ENCODE assay signal across 8 cellular contexts in genomic region chr7:100335566-100336466, GRCh38. TPM values are rescaled to one million over a fixed set of nuclear protein-coding genes. Genes with fewer than 3 reads are reported as not detected.
DNase-seq lines count a peak whose midpoint lies in the region; ATAC-seq and TF ChIP-seq lines count a peak whose summit lies in the region.
"Not testable (repeated sequence)": the region's sequence is repeated elsewhere in the genome, so short reads cannot be mapped to it uniquely, and the experiment has no call there.

No MANE protein-coding gene starts in this region.

- H4K20me1 ChIP-seq in PC-9 (ENCODE audit: insufficient read depth), result not testable (repeated sequence)

- BruUV-seq in PC-9 (replicated peaks; lab: Mats Ljungman, UMichigan), result not testable (repeated sequence)

- intact Hi-C loops in PC-9 (cut with micrococcal nuclease; ENCODE audit: unreplicated experiment), result loop anchor here (1.0 kb wide), 1 partner anchor 93 kb away; the partner anchor contains the start of gene MEPCE

- peaks cover 48% of the 10 kb centered on the region for H3K79me2 ChIP-seq in PC-9 (ENCODE audit: low read depth)

- DNase-seq in DMS53 (lab: John Stamatoyannopoulos, UW), result peak; percentile 98
- DNase-seq in KBM-7, result peak; percentile 97
- DNase-seq in PC-9, result peak; percentile 88 to 97
- DNase-seq in activated T-cell treated with anti-CD3 and anti-CD28 coated beads, Interleukin-2, amount 50 U/mL, for 4 hours, result peak; percentile 75
- peak; percentile 58 for DNase-seq in stimulated activated CD8-positive, alpha-beta memory T cell treated with anti-CD3 and anti-CD28 coated beads, Interleukin-7, amount 100 ng/mL, for 24 hours (ENCODE audit: low read depth)

- not testable (repeated sequence) for H3K27me3 Mint-ChIP-seq in activated T-cell treated with anti-CD3 and anti-CD28 coated beads, Interleukin-2, amount 50 U/mL, for 4 hours (ENCODE audit: low read depth)

- not testable (repeated sequence) for TF ChIP-seq CTCF in PC-9 (conservative IDR thresholded peaks at IDR 0.05)

- H3K4me3 Mint-ChIP-seq in activated T-cell treated with anti-CD3 and anti-CD28 coated beads, Interleukin-2, amount 50 U/mL, for 4 hours, result peak overlapping the region; percentile 92

- peak overlapping the region; percentile 92 for H3K27ac ChIP-seq in PC-9
- H3K27ac ChIP-seq in muscle layer of duodenum (ENCODE audit: low read length), result peak overlapping the region; percentile 51

- ATAC-seq in GM21717 (IDR thresholded peaks at IDR 0.05; ENCODE audit: unreplicated experiment) (peak; percentile 89), esophagus mucosa (peak; percentile 99)
- peak; percentile 92 to 94 for ATAC-seq in activated T-cell treated with anti-CD3 and anti-CD28 coated beads, Interleukin-2, amount 50 U/mL, for 4 hours

- peaks cover 21% of the 10 kb centered on the region for H3K4me1 Mint-ChIP-seq in activated T-cell treated with anti-CD3 and anti-CD28 coated beads, Interleukin-2, amount 50 U/mL, for 4 hours (ENCODE audit: low read depth)

- not testable (repeated sequence) for H3K9me2 ChIP-seq in PC-9 (ENCODE audit: insufficient read depth)

- H3K27me3 ChIP-seq in PC-9 (ENCODE audit: insufficient read depth, low read depth); muscle layer of duodenum (ENCODE audit: low read depth, low read length): not testable (repeated sequence)

- peak overlapping the region; percentile 83 for H3K4me2 ChIP-seq in PC-9

- not testable (repeated sequence) for H3K9me3 ChIP-seq in PC-9 (ENCODE audit: insufficient read depth, low read depth); muscle layer of duodenum (ENCODE audit: control insufficient read depth in 1 of 2, low read length in 2 of 2)

- peaks cover 27% of the 10 kb centered on the region for H3F3A ChIP-seq in PC-9 (ENCODE audit: insufficient read depth, low read depth)

- H3K9me3 Mint-ChIP-seq in activated T-cell treated with anti-CD3 and anti-CD28 coated beads, Interleukin-2, amount 50 U/mL, for 4 hours, result not testable (repeated sequence)

- H2AFZ ChIP-seq in PC-9, result 0 out of 2 replicates have a peak overlapping the region, but pooled peaks have one; percentile 15

- in situ Hi-C loops in KBM-7 (cut with MboI; ENCODE audit: low pct_unique_long_range_greater_than_20kb, low sequenced_read_pairs), result not testable (repeated sequence)

- POLR2A ChIA-PET in PC-9 (lab: Charles Lee; ENCODE audit: unreplicated experiment), result interaction anchor here (0.6 to 0.7 kb wide), 3 partner anchors 198 to 746 kb away, joined by 5 read pairs; partner anchors contain the start of gene SRRT

- H3K4me1 ChIP-seq in PC-9 (replicated peaks; ENCODE audit: insufficient read depth), result peaks cover 30% of the 10 kb centered on the region
- not testable (repeated sequence) for H3K4me1 ChIP-seq in muscle layer of duodenum (ENCODE audit: control insufficient read depth in 1 of 2, insufficient read depth in 2 of 2, low read length in 2 of 2)

- H3K36me3 Mint-ChIP-seq in activated T-cell treated with anti-CD3 and anti-CD28 coated beads, Interleukin-2, amount 50 U/mL, for 4 hours (ENCODE audit: insufficient read depth), result peaks cover 13% of the 10 kb centered on the region

- CTCF ChIA-PET in PC-9 (lab: Charles Lee), result interaction anchor here (0.6 kb wide), 1 partner anchor 101 kb away, joined by 5 read pairs; no protein-coding TSS in a partner anchor

- H3K36me3 ChIP-seq in PC-9 (ENCODE audit: low read depth); muscle layer of duodenum (ENCODE audit: control insufficient read depth in 1 of 2, insufficient read depth in 2 of 2, low read length in 2 of 2): not testable (repeated sequence)

- H3K4me3 ChIP-seq in PC-9, result peak overlapping the region; percentile 93
- peak overlapping the region; percentile 37 to 68 for H3K4me3 ChIP-seq in muscle layer of duodenum (ENCODE audit: low read depth in 1 of 2, low read length in 2 of 2)

RNA-seq across cellular contexts. Expression of gene PILRB, which starts 22.1 kb away (rescaled TPM):
- total RNA-seq in PC-9 (2021), result 119 and 121 TPM in 2 replicates
- 10 to 100 TPM; 29.2 to 48.8 (median 34.3) TPM for total RNA-seq in activated T-cell treated with anti-CD3 and anti-CD28 coated beads, Interleukin-2, amount 50 U/mL, for 4 hours
- total RNA-seq in esophagus mucosa, result 15.0 TPM

RNA-seq across cellular contexts. Expression of gene SPDYE3, which starts 28.3 kb away (rescaled TPM):
- not detected in 2 replicates for total RNA-seq in PC-9 (2021)
- total RNA-seq in activated T-cell treated with anti-CD3 and anti-CD28 coated beads, Interleukin-2, amount 50 U/mL, for 4 hours, result not detected
- total RNA-seq in esophagus mucosa, result not detected

RNA-seq across cellular contexts. Expression of gene PILRA, which starts 37.5 kb away (rescaled TPM):
- total RNA-seq in PC-9 (2021) (1.5 and 2.8 TPM in 2 replicates), esophagus mucosa (2.7 TPM)
- total RNA-seq in activated T-cell treated with anti-CD3 and anti-CD28 coated beads, Interleukin-2, amount 50 U/mL, for 4 hours, result 1 to 10 TPM in 2 of 3 donors, under 1 TPM in 1; 0.38 to 6.6 (median 1.1) TPM

Comparison
In these comparisons a context has a peak if more than half of its experiments do, and no peak if none do; other contexts are left out.
1. Peak in every context shown above with its lines: DNase-seq, ATAC-seq, H3K4me3 ChIP-seq and H3K27ac ChIP-seq.